ENCODE assay signal across 19 cellular contexts in the genomic region with DNA sequence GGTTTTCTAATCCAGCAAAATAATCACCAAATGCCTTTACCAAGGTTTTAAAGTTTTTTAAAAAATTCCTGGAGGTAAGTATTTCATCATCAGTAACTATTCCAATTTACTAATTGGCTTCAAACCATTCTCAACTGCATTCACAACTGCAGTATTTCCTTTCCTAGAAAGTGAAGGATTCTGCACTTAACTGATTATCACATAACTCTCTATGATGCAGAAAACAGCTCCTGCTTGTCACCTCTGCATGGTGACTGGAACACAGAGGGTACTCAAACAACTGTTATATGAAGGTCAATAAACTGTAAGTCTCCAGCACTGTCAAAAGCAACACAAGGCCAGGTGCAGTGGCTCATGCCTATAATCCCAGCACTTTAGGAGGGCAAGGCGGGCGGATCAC. TPM values are rescaled to one million over a fixed set of nuclear protein-coding genes. Genes with fewer than 3 reads are reported as not detected.
DNase-seq lines count a peak whose midpoint lies in the region; ATAC-seq and TF ChIP-seq lines count a peak whose summit lies in the region.
"Had no signal": no experiment of that assay in that cellular context is flagged by ENCODE, and none has a peak within 500 bp of the region (broad histone marks: within the 10 kb centered on the region; RNA-seq: fewer than 3 reads in every experiment).

No MANE protein-coding gene starts in this region.

- H3K79me2 ChIP-seq in HCT116 (ENCODE audit: insufficient read depth, low read length): peaks cover 76% of the 10 kb centered on the region

- H3K36me3 ChIP-seq in HCT116 (ENCODE audit: control insufficient read depth in 1 of 2, insufficient read depth in 2 of 2, low read length in 2 of 2): no peaks in the 10 kb centered on the region
- H3K36me3 ChIP-seq: vagina had no signal

- H3K27me3 ChIP-seq in HCT116 (ENCODE audit: insufficient read depth, low read length): no peaks in the 10 kb centered on the region
- H3K27me3 ChIP-seq: vagina had no signal

- peak overlapping the region; percentile 14; the same call in 1 of the 2 replicates for H3K4me2 ChIP-seq in HCT116 (ENCODE audit: low read length)

- no TSS peak for BruUV-seq in HCT116 (replicated peaks; lab: Mats Ljungman, UMichigan)

- POLR2A ChIA-PET in HCT116 (lab: Charles Lee): no interaction called here
- POLR2A ChIA-PET in activated CD8-positive, alpha-beta T cell treated with anti-CD3 and anti-CD28 coated beads, Interleukin-2, amount 10 ng/mL, durations not matched to agents 7 days and 5 days (lab: Charles Lee): interaction anchor here (0.6 to 1.3 kb wide), 2 partner anchors 43 to 127 kb away, joined by 3 to 4 read pairs; a partner anchor contains a TSS

- intact Hi-C loops in HCT116 (cut with micrococcal nuclease): no loop called here

- no peak overlapping the region for H3K27ac ChIP-seq in HCT116 (ENCODE audit: low read depth, low read length)
- H3K27ac ChIP-seq: vagina had no signal

- H3K4me3 Mint-ChIP-seq in activated CD8-positive, alpha-beta memory T cell treated with anti-CD3 and anti-CD28 coated beads, Interleukin-2, amount 10 ng/mL, durations not matched to agents 7 days and 5 days: no peak overlapping the region
- no peak overlapping the region for H3K4me3 Mint-ChIP-seq in activated CD8-positive, alpha-beta T cell treated with anti-CD3 and anti-CD28 coated beads, Interleukin-2, amount 10 ng/mL, durations not matched to agents 7 days and 5 days
- peak overlapping the region; percentile 54 for H3K4me3 Mint-ChIP-seq in natural killer cell treated with Interleukin-12 subunit alpha and Interleukin-12 subunit beta and Interleukin-15 and Interleukin-18, amount 100 ng/mL, for 72 hours
- H3K4me3 Mint-ChIP-seq: activated naive CD8-positive, alpha-beta T cell; stimulated activated naive CD8-positive, alpha-beta T cell treated with anti-CD3 and anti-CD28 coated beads, Interleukin-15, Interleukin-2, amounts not matched to agents 100 ng/mL and 50 ng/mL, for 24 hours had no signal

- RAD21 ChIA-PET in HCT116 (lab: Charles Lee; ENCODE audit: low non-redundant PET in 1 of 2, low total read pairs in 2 of 2, uncharacterized antibody in 2 of 2, unreplicated experiment in 2 of 2): no interaction called here

- no peak overlapping the region for H2AFZ ChIP-seq in HCT116 (ENCODE audit: low read depth, low read length, poor library complexity, severe bottlenecking)

- H3K4me1 Mint-ChIP-seq in activated CD8-positive, alpha-beta memory T cell treated with anti-CD3 and anti-CD28 coated beads, Interleukin-2, amount 10 ng/mL, durations not matched to agents 7 days and 5 days: peaks cover 38% of the 10 kb centered on the region
- peaks cover 36% of the 10 kb centered on the region for H3K4me1 Mint-ChIP-seq in activated CD8-positive, alpha-beta T cell treated with anti-CD3 and anti-CD28 coated beads, Interleukin-2, amount 10 ng/mL, durations not matched to agents 7 days and 5 days (ENCODE audit: low read depth)
- H3K4me1 Mint-ChIP-seq in natural killer cell treated with Interleukin-12 subunit alpha and Interleukin-12 subunit beta and Interleukin-15 and Interleukin-18, amount 100 ng/mL, for 72 hours (ENCODE audit: low read depth in 2 of 2): peaks cover 29 to 39% of the 10 kb centered on the region in 2 donors

- no peak for TF ChIP-seq POLR2A in HCT116 (IDR thresholded peaks at IDR 0.05; ENCODE audit: borderline replicate concordance, extremely low read depth, insufficient read depth, insufficient read length)

- no peak for TF ChIP-seq CTCF in HCT116 (IDR thresholded peaks at IDR 0.05 in 2 of 3, conservative IDR thresholded peaks at IDR 0.05 in 1 of 3; ENCODE audit: borderline replicate concordance in 1 of 3, insufficient read depth in 1 of 3, low read depth in 2 of 3, low read length in 2 of 3)

- H3K36me3 Mint-ChIP-seq in activated CD8-positive, alpha-beta memory T cell treated with anti-CD3 and anti-CD28 coated beads, Interleukin-2, amount 10 ng/mL, durations not matched to agents 7 days and 5 days: peaks cover 4% of the 10 kb centered on the region
- no peaks in the 10 kb centered on the region for H3K36me3 Mint-ChIP-seq in activated CD8-positive, alpha-beta T cell treated with anti-CD3 and anti-CD28 coated beads, Interleukin-2, amount 10 ng/mL, durations not matched to agents 7 days and 5 days (ENCODE audit: low read depth)
- no peaks in the 10 kb centered on the region for H3K36me3 Mint-ChIP-seq in natural killer cell treated with Interleukin-12 subunit alpha and Interleukin-12 subunit beta and Interleukin-15 and Interleukin-18, amount 100 ng/mL, for 72 hours
- H3K36me3 Mint-ChIP-seq: activated naive CD8-positive, alpha-beta T cell had no signal

- H3K4me3 ChIP-seq in HCT116 (replicated peaks in 1 of 2; ENCODE audit: low read depth in 1 of 2, low read length in 2 of 2): no peak overlapping the region
- H3K4me3 ChIP-seq: mucosa of descending colon, vagina had no signal

- H3K4me1 ChIP-seq in HCT116 (ENCODE audit: control insufficient read depth in 1 of 2, insufficient read depth in 2 of 2, low read length in 2 of 2): peaks cover 38 to 76% of the 10 kb centered on the region in 2 experiments

- no peaks in the 10 kb centered on the region for H3K9me3 ChIP-seq in HCT116 (ENCODE audit: control insufficient read depth in 1 of 2, insufficient read depth in 1 of 2, low read depth in 1 of 2, low read length in 2 of 2)
- H3K9me3 ChIP-seq: mucosa of descending colon, vagina had no signal

- no peaks in the 10 kb centered on the region for H4K20me1 ChIP-seq in HCT116 (ENCODE audit: insufficient read depth)

- ATAC-seq in activated CD8-positive, alpha-beta memory T cell treated with anti-CD3 and anti-CD28 coated beads, Interleukin-2, amount 10 ng/mL, durations not matched to agents 7 days and 5 days: peak; percentile 50
- ATAC-seq in HCT116: no peak
- peak; percentile 9 for ATAC-seq in activated CD8-positive, alpha-beta T cell treated with anti-CD3 and anti-CD28 coated beads, Interleukin-2, amount 10 ng/mL, durations not matched to agents 7 days and 5 days
- peak; percentile 21 to 45 for ATAC-seq in natural killer cell treated with Interleukin-12 subunit alpha and Interleukin-12 subunit beta and Interleukin-15 and Interleukin-18, amount 100 ng/mL, for 72 hours
- no peak for ATAC-seq in GM21526 (IDR thresholded peaks at IDR 0.05; ENCODE audit: low FRiP score, unreplicated experiment)

- no peaks in the 10 kb centered on the region for H3K9me3 Mint-ChIP-seq in activated CD8-positive, alpha-beta memory T cell treated with anti-CD3 and anti-CD28 coated beads, Interleukin-2, amount 10 ng/mL, durations not matched to agents 7 days and 5 days (ENCODE audit: low read depth)
- H3K9me3 Mint-ChIP-seq in activated CD8-positive, alpha-beta T cell treated with anti-CD3 and anti-CD28 coated beads, Interleukin-2, amount 10 ng/mL, durations not matched to agents 7 days and 5 days (ENCODE audit: insufficient read depth): no peaks in the 10 kb centered on the region
- no peaks in the 10 kb centered on the region for H3K9me3 Mint-ChIP-seq in natural killer cell treated with Interleukin-12 subunit alpha and Interleukin-12 subunit beta and Interleukin-15 and Interleukin-18, amount 100 ng/mL, for 72 hours
- H3K9me3 Mint-ChIP-seq: stimulated activated naive CD8-positive, alpha-beta T cell treated with anti-CD3 and anti-CD28 coated beads, Interleukin-15, Interleukin-2, amounts not matched to agents 100 ng/mL and 50 ng/mL, for 24 hours had no signal

- TF ChIP-seq RAD21 in HCT116 (IDR thresholded peaks at IDR 0.05; ENCODE audit: low read depth): no peak

- peak overlapping the region; percentile 59 for H3K27ac Mint-ChIP-seq in activated CD8-positive, alpha-beta memory T cell treated with anti-CD3 and anti-CD28 coated beads, Interleukin-2, amount 10 ng/mL, durations not matched to agents 7 days and 5 days
- peak overlapping the region; percentile 15 for H3K27ac Mint-ChIP-seq in activated CD8-positive, alpha-beta T cell treated with anti-CD3 and anti-CD28 coated beads, Interleukin-2, amount 10 ng/mL, durations not matched to agents 7 days and 5 days
- peak overlapping the region; percentile 24 to 59 for H3K27ac Mint-ChIP-seq in natural killer cell treated with Interleukin-12 subunit alpha and Interleukin-12 subunit beta and Interleukin-15 and Interleukin-18, amount 100 ng/mL, for 72 hours
- H3K27ac Mint-ChIP-seq: stimulated activated naive CD8-positive, alpha-beta T cell treated with anti-CD3 and anti-CD28 coated beads, Interleukin-15, Interleukin-2, amounts not matched to agents 100 ng/mL and 50 ng/mL, for 24 hours had no signal

- no peaks in the 10 kb centered on the region for H3K27me3 Mint-ChIP-seq in activated CD8-positive, alpha-beta memory T cell treated with anti-CD3 and anti-CD28 coated beads, Interleukin-2, amount 10 ng/mL, durations not matched to agents 7 days and 5 days
- no peaks in the 10 kb centered on the region for H3K27me3 Mint-ChIP-seq in activated CD8-positive, alpha-beta T cell treated with anti-CD3 and anti-CD28 coated beads, Interleukin-2, amount 10 ng/mL, durations not matched to agents 7 days and 5 days (ENCODE audit: low read depth)
- H3K27me3 Mint-ChIP-seq in natural killer cell treated with Interleukin-12 subunit alpha and Interleukin-12 subunit beta and Interleukin-15 and Interleukin-18, amount 100 ng/mL, for 72 hours: no peaks in the 10 kb centered on the region
- H3K27me3 Mint-ChIP-seq: activated naive CD8-positive, alpha-beta T cell; stimulated activated naive CD8-positive, alpha-beta T cell treated with anti-CD3 and anti-CD28 coated beads, Interleukin-15, Interleukin-2, amounts not matched to agents 100 ng/mL and 50 ng/mL, for 24 hours had no signal

- no peak overlapping the region for H3K9ac ChIP-seq in HCT116 (ENCODE audit: low read length)

- no peak for DNase-seq in activated CD8-positive, alpha-beta memory T cell treated with anti-CD3 and anti-CD28 coated beads, Interleukin-2, amount 10 ng/mL, durations not matched to agents 7 days and 5 days
- DNase-seq in activated CD8-positive, alpha-beta memory T cell treated with anti-CD3 and anti-CD28 coated beads, Interleukin-2, amount 50 U/mL, for 4 hours: no peak
- no peak for DNase-seq in HCT116 (ENCODE audit: low read depth, low spot score)
- no peak for DNase-seq in activated CD8-positive, alpha-beta T cell treated with anti-CD3 and anti-CD28 coated beads, Interleukin-2, amount 10 ng/mL, durations not matched to agents 7 days and 5 days
- DNase-seq in natural killer cell treated with Interleukin-12 subunit alpha and Interleukin-12 subunit beta and Interleukin-15 and Interleukin-18, amount 100 ng/mL, for 72 hours (ENCODE audit: low spot score): no peak
- DNase-seq in DMS153 treated with DMSO at 0.1 percent for 48 hours (lab: John Stamatoyannopoulos, UW; ENCODE audit: unreplicated experiment): no peak
- DNase-seq in SIG-M5 treated with dmso at 0.1 percent for 504 hours (lab: John Stamatoyannopoulos, UW; ENCODE audit: unreplicated experiment): no peak
- DNase-seq: ACHN; caudate nucleus; effector CD4-positive, alpha-beta T cell; hippocampal formation; mucosa of descending colon; NCI-H1417; stimulated activated CD4-positive, alpha-beta T cell treated with anti-CD3 and anti-CD28 coated beads, Interleukin-12 subunit alpha, Interleukin-12 subunit beta, amount 100 ng/mL, for 4 hours; T-helper 9 cell had no signal

- no peaks in the 10 kb centered on the region for H3K9me2 ChIP-seq in HCT116 (ENCODE audit: insufficient read depth)

- CTCF ChIA-PET in activated CD8-positive, alpha-beta memory T cell treated with anti-CD3 and anti-CD28 coated beads, Interleukin-2, amount 10 ng/mL, durations not matched to agents 7 days and 5 days (lab: Charles Lee): interaction anchor here (0.6 to 2.1 kb wide), 4 partner anchors 21 to 600 kb away, joined by 3 to 5 read pairs (median 3); no protein-coding TSS in a partner anchor
- CTCF ChIA-PET in HCT116 (lab: Charles Lee): no interaction called here
- CTCF ChIA-PET in activated CD8-positive, alpha-beta T cell treated with anti-CD3 and anti-CD28 coated beads, Interleukin-2, amount 10 ng/mL, durations not matched to agents 7 days and 5 days (lab: Charles Lee): interaction anchor here (0.8 to 1.6 kb wide), 4 partner anchors 8 to 365 kb away, joined by 3 to 5 read pairs (median 4); no protein-coding TSS in a partner anchor

RNA-seq across cellular contexts. Expression of a gene that starts 42.6 kb away (rescaled TPM):
- 10 to 100 TPM; 40.4 to 41.2 TPM for total RNA-seq in activated CD8-positive, alpha-beta memory T cell treated with anti-CD3 and anti-CD28 coated beads, Interleukin-2, amount 10 ng/mL, durations not matched to agents 7 days and 5 days
- 37.4 TPM for total RNA-seq in HCT116 (2021; ENCODE audit: unreplicated experiment)
- 14.5 and 20.5 TPM in 2 replicates for polyA plus RNA-seq in HCT116 (2012)
- total RNA-seq in activated CD8-positive, alpha-beta T cell treated with anti-CD3 and anti-CD28 coated beads, Interleukin-2, amount 10 ng/mL, durations not matched to agents 7 days and 5 days: 10 to 100 TPM; 34.5 to 35.9 TPM
- total RNA-seq in natural killer cell treated with Interleukin-12 subunit alpha and Interleukin-12 subunit beta and Interleukin-15 and Interleukin-18, amount 100 ng/mL, for 72 hours: 10 to 100 TPM; 39.1 to 47.3 TPM

Comparison
In these comparisons a context has a peak if more than half of its experiments do, and no peak if none do; other contexts are left out.
1. ATAC-seq: peak in activated CD8-positive, alpha-beta memory T cell treated with anti-CD3 and anti-CD28 coated beads, Interleukin-2, amount 10 ng/mL, durations not matched to agents 7 days and 5 days (single experiment), activated CD8-positive, alpha-beta T cell treated with anti-CD3 and anti-CD28 coated beads, Interleukin-2, amount 10 ng/mL, durations not matched to agents 7 days and 5 days (single experiment) and natural killer cell treated with Interleukin-12 subunit alpha and Interleukin-12 subunit beta and Interleukin-15 and Interleukin-18, amount 100 ng/mL, for 72 hours (2 of 2); none in HCT116 (single experiment) and GM21526 (single experiment).
2. Peak in every context shown above with its lines, with median percentiles within 50 percentile points of each other: H3K27ac Mint-ChIP-seq.